Comparison of ENCODE assay signal across 11 cellular contexts in genomic region chr5:143923634-143924265, GRCh38.
DNase-seq lines count a peak whose midpoint lies in the region; ATAC-seq and TF ChIP-seq lines count a peak whose summit lies in the region.
"Had no signal": no experiment of that assay in that cellular context is flagged by ENCODE, and none has a peak within 500 bp of the region (broad histone marks: within the 10 kb centered on the region; RNA-seq: fewer than 3 reads in every experiment).

No MANE protein-coding gene starts in this region.

- ATAC-seq in GM21390 (IDR thresholded peaks at IDR 0.05; ENCODE audit: unreplicated experiment): peak; percentile 85
- no peak for ATAC-seq in GM19324 (IDR thresholded peaks at IDR 0.05; ENCODE audit: low FRiP score, unreplicated experiment)

- no peak for TF ChIP-seq POLR2A in esophagus squamous epithelium (IDR thresholded peaks at IDR 0.05)

- peak overlapping the region in 3 of 4 donors; percentile 50 to 73 (median 69) for H3K27ac ChIP-seq in esophagus squamous epithelium
- no peak overlapping the region for H3K27ac ChIP-seq in CD8-positive, alpha-beta memory T cell (ENCODE audit: low read depth, low read length)
- H3K27ac ChIP-seq: BLaER1 had no signal

- no peak overlapping the region for H3K27ac Mint-ChIP-seq in CD8-positive, alpha-beta memory T cell

- H3K4me3 ChIP-seq in AG10803 (ENCODE audit: low read length) (no peak overlapping the region), esophagus squamous epithelium (no peak overlapping the region)
- H3K4me3 ChIP-seq in CD8-positive, alpha-beta memory T cell (ENCODE audit: low read length): no peak overlapping the region
- H3K4me3 ChIP-seq: BLaER1 had no signal

- H3K36me3 Mint-ChIP-seq in CD8-positive, alpha-beta memory T cell: no peaks in the 10 kb centered on the region

- no peaks in the 10 kb centered on the region for H3K9me3 ChIP-seq in esophagus squamous epithelium
- no peaks in the 10 kb centered on the region for H3K9me3 ChIP-seq in CD8-positive, alpha-beta memory T cell (ENCODE audit: low read length)

- H3K4me1 Mint-ChIP-seq in CD8-positive, alpha-beta memory T cell: no peaks in the 10 kb centered on the region
- H3K4me1 Mint-ChIP-seq: nephron had no signal

- peaks cover 0 to 43% (median 19%) of the 10 kb centered on the region in 3 donors for H3K4me1 ChIP-seq in esophagus squamous epithelium
- no peaks in the 10 kb centered on the region for H3K4me1 ChIP-seq in CD8-positive, alpha-beta memory T cell (ENCODE audit: insufficient read depth, low read length)
- H3K4me1 ChIP-seq: BLaER1 had no signal

- H3K9me3 Mint-ChIP-seq in CD8-positive, alpha-beta memory T cell: no peaks in the 10 kb centered on the region
- H3K9me3 Mint-ChIP-seq: nephron had no signal

- no peaks in the 10 kb centered on the region for H3K36me3 ChIP-seq in esophagus squamous epithelium
- no peaks in the 10 kb centered on the region for H3K36me3 ChIP-seq in CD8-positive, alpha-beta memory T cell (ENCODE audit: insufficient read depth, low read length)
- H3K36me3 ChIP-seq: BLaER1 had no signal

- CTCF ChIA-PET in CD8-positive, alpha-beta memory T cell (lab: Charles Lee): no interaction called here

- POLR2A ChIA-PET in CD8-positive, alpha-beta memory T cell (lab: Charles Lee): no interaction called here

- TF ChIP-seq CTCF in AG10803 (conservative IDR thresholded peaks at IDR 0.05; ENCODE audit: low read length) (no peak), esophagus squamous epithelium (IDR thresholded peaks at IDR 0.05) (no peak)

- H3K27me3 ChIP-seq in esophagus squamous epithelium: no peaks in the 10 kb centered on the region
- H3K27me3 ChIP-seq in CD8-positive, alpha-beta memory T cell (ENCODE audit: insufficient read depth, low read length, poor library complexity, severe bottlenecking): no peaks in the 10 kb centered on the region
- H3K27me3 ChIP-seq: BLaER1 had no signal

- WGBS in esophagus squamous epithelium, 2 donors: 51 to 59% methylated on average over 6 of the region's 6 CpGs

- peaks cover 3 to 23% of the 10 kb centered on the region in 2 donors for H3K27me3 Mint-ChIP-seq in CD8-positive, alpha-beta memory T cell

- intact Hi-C loops in esophagus squamous epithelium (cut with DNase I): no loop called here

- no peak overlapping the region for H3K4me3 Mint-ChIP-seq in CD8-positive, alpha-beta memory T cell
- H3K4me3 Mint-ChIP-seq: nephron had no signal

- peak; percentile 36 for DNase-seq in AG10803 (ENCODE audit: low read depth)
- DNase-seq in NCI-H69 (lab: John Stamatoyannopoulos, UW): peak; percentile 36
- no peak for DNase-seq in esophagus squamous epithelium (lab: John Stamatoyannopoulos, UW)
- no peak for DNase-seq in NCI-H146 treated with DMSO at 0.1 percent for 48 hours (lab: John Stamatoyannopoulos, UW; ENCODE audit: unreplicated experiment)
- no peak for DNase-seq in CD8-positive, alpha-beta memory T cell
- DNase-seq in AG08396 (ENCODE audit: low spot score): no peak
- DNase-seq: activated naive CD4-positive, alpha-beta T cell treated with Interleukin-2 at 50 U/mL for 16 hours had no signal

Comparison
In these comparisons a context has a peak if more than half of its experiments do, and no peak if none do; other contexts are left out.
1. DNase-seq: peak in AG10803 (single experiment) and NCI-H69 (single experiment); none in esophagus squamous epithelium (single experiment), NCI-H146 treated with DMSO at 0.1 percent for 48 hours (single experiment), CD8-positive, alpha-beta memory T cell (0 of 5) and AG08396 (single experiment).